In the genomic region with DNA sequence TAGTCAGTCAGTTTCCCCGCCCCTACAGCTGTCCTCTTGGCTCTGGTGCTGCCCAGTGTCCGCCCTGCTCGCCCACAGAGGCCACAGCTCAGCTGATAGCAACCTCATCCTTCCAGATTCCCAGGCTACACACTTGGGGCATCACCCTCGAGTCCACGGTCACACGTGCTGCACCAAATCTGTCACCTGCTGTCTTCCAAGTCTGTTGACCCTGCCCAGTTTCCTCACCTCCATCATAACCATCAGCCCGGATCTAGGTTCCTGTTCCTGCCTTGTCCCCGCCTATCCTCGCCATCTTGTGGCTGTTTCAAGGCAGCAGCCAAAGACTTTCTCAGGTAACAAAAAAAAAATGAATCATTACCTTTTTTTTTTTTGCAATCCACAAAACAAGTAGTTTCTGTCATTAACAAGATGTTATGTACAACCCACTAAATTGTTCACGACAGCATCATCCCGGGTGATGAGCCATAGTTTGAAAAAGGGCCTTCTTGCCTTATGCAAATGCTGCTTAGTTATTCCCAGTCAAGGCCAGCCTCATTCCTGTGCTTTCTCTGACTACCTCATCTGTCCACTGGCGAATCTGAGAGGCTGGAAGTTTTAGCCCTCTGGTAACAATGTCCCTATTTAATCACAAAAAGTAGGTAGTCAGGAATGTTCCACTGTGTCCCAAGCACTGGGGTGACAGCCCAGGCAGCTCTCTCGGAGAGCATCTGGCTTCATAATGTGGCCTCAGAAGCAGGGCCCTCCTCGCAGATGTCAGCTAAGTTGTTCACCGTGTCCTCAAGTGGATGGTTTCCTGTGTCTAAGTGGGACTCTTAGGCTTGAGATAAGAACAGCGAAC, we compare ENCODE assay signal across 1 cellular context.
TF ChIP-seq lines count a peak whose summit lies in the region.

No MANE protein-coding gene starts in this region.

TF ChIP-seq in HepG2, 621 proteins besides CTCF, POLR2A, EP300 and RAD21:
- no peak for TF ChIP-seq POLR2AphosphoS5 (IDR thresholded peaks at IDR 0.05; ENCODE audit: low read depth, low read length)
- no peak for TF ChIP-seq ZNF121 (CRISPR knock-in tag; IDR thresholded peaks at IDR 0.05)
- TF ChIP-seq AGO2 (optimal IDR thresholded peaks at IDR 0.05; ENCODE audit: low read depth, low read length) = peak; percentile 36
- no peak for TF ChIP-seq ZNF644 (CRISPR knock-in tag; IDR thresholded peaks at IDR 0.05; ENCODE audit: low read depth)
- TF ChIP-seq, protein P1, sequence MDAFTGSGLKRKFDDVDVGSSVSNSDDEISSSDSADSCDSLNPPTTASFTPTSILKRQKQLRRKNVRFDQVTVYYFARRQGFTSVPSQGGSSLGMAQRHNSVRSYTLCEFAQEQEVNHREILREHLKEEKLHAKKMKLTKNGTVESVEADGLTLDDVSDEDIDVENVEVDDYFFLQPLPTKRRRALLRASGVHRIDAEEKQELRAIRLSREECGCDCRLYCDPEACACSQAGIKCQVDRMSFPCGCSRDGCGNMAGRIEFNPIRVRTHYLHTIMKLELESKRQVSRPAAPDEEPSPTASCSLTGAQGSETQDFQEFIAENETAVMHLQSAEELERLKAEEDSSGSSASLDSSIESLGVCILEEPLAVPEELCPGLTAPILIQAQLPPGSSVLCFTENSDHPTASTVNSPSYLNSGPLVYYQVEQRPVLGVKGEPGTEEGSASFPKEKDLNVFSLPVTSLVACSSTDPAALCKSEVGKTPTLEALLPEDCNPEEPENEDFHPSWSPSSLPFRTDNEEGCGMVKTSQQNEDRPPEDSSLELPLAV (CRISPR knock-in tag; conservative IDR thresholded peaks at IDR 0.05; ENCODE audit: low read depth) = no peak
